Comparison of ENCODE assay signal across 8 cellular contexts in genomic region chr2:181683518-181684453, GRCh38. TPM values are rescaled to one million over a fixed set of nuclear protein-coding genes. Genes with fewer than 3 reads are reported as not detected.
DNase-seq lines count a peak whose midpoint lies in the region; ATAC-seq, FAIRE-seq and TF ChIP-seq lines count a peak whose summit lies in the region.

No MANE protein-coding gene starts in this region.

- TF ChIP-seq CTCF in mammary epithelial cell (conservative IDR thresholded peaks at IDR 0.05 in 1 of 2, IDR thresholded peaks at IDR 0.05 in 1 of 2; ENCODE audit: extremely low read depth in 1 of 2, insufficient read depth in 1 of 2, low read depth in 1 of 2, low read length in 2 of 2) (no peak), neural cell (IDR thresholded peaks at IDR 0.05; ENCODE audit: poor library complexity, severe bottlenecking) (no peak)

- no peaks in the 10 kb centered on the region for H3F3A ChIP-seq in neural cell (ENCODE audit: insufficient read depth, low read length, poor library complexity, severe bottlenecking)

- no peak overlapping the region for H3K9ac ChIP-seq in mammary epithelial cell (ENCODE audit: insufficient read depth, low read length)
- peak overlapping the region; percentile 24 for H3K9ac ChIP-seq in neural cell (ENCODE audit: low read length)

- peak; percentile 64 for DNase-seq in DMS53 treated with DMSO at 0.1 percent for 48 hours (lab: John Stamatoyannopoulos, UW; ENCODE audit: unreplicated experiment)
- peak; percentile 66 for DNase-seq in MG63
- peak; percentile 32 for DNase-seq in mammary epithelial cell
- DNase-seq in GF-D8 (lab: John Stamatoyannopoulos, UW): no peak
- no peak for DNase-seq in HUDEP-2 (lab: John Stamatoyannopoulos, UW; ENCODE audit: unreplicated experiment in 76 of 76)
- no peak for DNase-seq in GM12892 (ENCODE audit: insufficient read length)

- in situ Hi-C loops in mammary epithelial cell (cut with MboI; ENCODE audit: low sequenced_read_pairs in 2 of 2): no loop called here

- H3K4me3 ChIP-seq in MG63 (0 out of 2 replicates have a peak overlapping the region, but pooled peaks have one; percentile 15), mammary epithelial cell (replicated peaks in 1 of 3; ENCODE audit: insufficient read depth in 1 of 3, low read depth in 2 of 3, low read length in 3 of 3) (no peak overlapping the region), neural cell (ENCODE audit: low read length) (peak overlapping the region; percentile 58)

- CTCF ChIA-PET in mammary epithelial cell (lab: Charles Lee; ENCODE audit: low non-redundant PET): no interaction called here

- no peaks in the 10 kb centered on the region for H3K9me2 ChIP-seq in neural cell (ENCODE audit: insufficient read depth, low read length)

- no peak for TF ChIP-seq RAD21 in neural cell (conservative IDR thresholded peaks at IDR 0.05)

- H3K27me3 ChIP-seq in MG63: peaks cover 43% of the 10 kb centered on the region
- peaks cover 61% of the 10 kb centered on the region for H3K27me3 ChIP-seq in mammary epithelial cell (ENCODE audit: insufficient read depth, low read length)
- peaks cover 97% of the 10 kb centered on the region for H3K27me3 ChIP-seq in neural cell (ENCODE audit: insufficient read depth, low read depth, low read length)

- H2AFZ ChIP-seq in mammary epithelial cell (ENCODE audit: low read depth, low read length): no peak overlapping the region
- H2AFZ ChIP-seq in neural cell (ENCODE audit: low read depth, low read length): no peak overlapping the region

- TF ChIP-seq POLR2A in GM12892 (IDR thresholded peaks at IDR 0.05; ENCODE audit: low read depth, low read length): no peak

- H4K20me1 ChIP-seq in mammary epithelial cell (ENCODE audit: insufficient read depth, low read length): no peaks in the 10 kb centered on the region
- no peaks in the 10 kb centered on the region for H4K20me1 ChIP-seq in neural cell (ENCODE audit: insufficient read depth)

- H3K79me2 ChIP-seq in mammary epithelial cell (ENCODE audit: insufficient read depth, low read length) (no peaks in the 10 kb centered on the region), neural cell (replicated peaks; ENCODE audit: insufficient read depth, low read length) (no peaks in the 10 kb centered on the region)

- BruUV-seq in mammary epithelial cell (replicated peaks; lab: Mats Ljungman, UMichigan): no TSS peak

- H3K27ac ChIP-seq in mammary epithelial cell (ENCODE audit: insufficient read depth, low read depth, low read length) (no peak overlapping the region), neural cell (ENCODE audit: low read length) (no peak overlapping the region)

- TF ChIP-seq EP300 in neural cell (conservative IDR thresholded peaks at IDR 0.05; ENCODE audit: poor library complexity, severe bottlenecking): no peak

- peaks cover 4% of the 10 kb centered on the region for H3K4me1 ChIP-seq in mammary epithelial cell (ENCODE audit: insufficient read depth, low read length)

- intact Hi-C loops in mammary epithelial cell (cut with micrococcal nuclease): no loop called here

- no peak for ATAC-seq in GM18520 (IDR thresholded peaks at IDR 0.05; ENCODE audit: unreplicated experiment)

- H3K36me3 ChIP-seq in MG63 (no peaks in the 10 kb centered on the region), mammary epithelial cell (ENCODE audit: insufficient read depth, low read length) (no peaks in the 10 kb centered on the region), neural cell (ENCODE audit: insufficient read depth, low read length) (no peaks in the 10 kb centered on the region)

- dilution Hi-C loops in mammary epithelial cell (cut with HindIII; ENCODE audit: low sequenced_read_pairs): loop anchor here (25.0 kb wide), 1 partner anchor 121 kb away; no protein-coding TSS in a partner anchor

- peak overlapping the region; percentile 19 for H3K4me2 ChIP-seq in mammary epithelial cell (ENCODE audit: insufficient read depth, low read depth, low read length)
- H3K4me2 ChIP-seq in neural cell (ENCODE audit: low read length): no peak overlapping the region

- H3K9me3 ChIP-seq in MG63 (no peaks in the 10 kb centered on the region), mammary epithelial cell (replicated peaks; ENCODE audit: insufficient read depth, low read length) (no peaks in the 10 kb centered on the region), neural cell (ENCODE audit: low read length) (peaks cover 19% of the 10 kb centered on the region)

- no peak for FAIRE-seq in GM12892 (lab: Jason Lieb, UNC)

- WGBS in mammary epithelial cell (ENCODE audit: low coverage, missing lambda C conversion rate): 0% methylated on average over 4 of the region's 85 CpGs

TF ChIP-seq in neural cell, 6 proteins besides CTCF, POLR2A, EP300 and RAD21:
- peak; percentile 21 for TF ChIP-seq EZH2 (IDR thresholded peaks at IDR 0.05; ENCODE audit: borderline replicate concordance, insufficient read depth, low read length, poor library complexity, severe bottlenecking)
- TF ChIP-seq MXI1 (conservative IDR thresholded peaks at IDR 0.05; ENCODE audit: poor library complexity, severe bottlenecking): no peak

RNA-seq across cellular contexts. Expression of gene NEUROD1, which starts 3.5 kb away (rescaled TPM):
- total RNA-seq in MG63 (2014; rRNA removed; shearing (Covaris generic); ENCODE audit: low replicate concordance): not detected in 2 replicates
- not detected for total RNA-seq in mammary epithelial cell
- polyA plus RNA-seq in mammary epithelial cell: not detected
- polyA minus RNA-seq in mammary epithelial cell: not detected
- not detected in 2 replicates for polyA plus RNA-seq in neural cell
- 0.23 TPM in 1 of 2 replicates, not detected in the other for polyA minus RNA-seq in neural cell
- not detected for polyA plus RNA-seq in GM12892 (2012; ENCODE audit: missing spikeins)

RNA-seq across cellular contexts. Expression of gene CERKL, which starts 26.9 kb away (rescaled TPM):
- total RNA-seq in MG63 (2014; rRNA removed; shearing (Covaris generic); ENCODE audit: low replicate concordance): not detected in 2 replicates
- 1 to 10 TPM in 1 of 2 donors, not detected in 1; 2.0 TPM for total RNA-seq in mammary epithelial cell
- polyA plus RNA-seq in mammary epithelial cell (0.06 TPM), neural cell (not detected in 2 replicates)
- polyA minus RNA-seq in mammary epithelial cell (not detected), neural cell (0.49 TPM in 1 of 2 replicates, not detected in the other)
- 8.4 TPM for polyA plus RNA-seq in GM12892 (2012; ENCODE audit: missing spikeins)

Comparison
In these comparisons a context has a peak if more than half of its experiments do, and no peak if none do; other contexts are left out.
1. DNase-seq: peak in DMS53 treated with DMSO at 0.1 percent for 48 hours (single experiment), MG63 (single experiment) and mammary epithelial cell (single experiment); none in GF-D8 (single experiment), HUDEP-2 (0 of 76) and GM12892 (single experiment).
2. H3K4me3 ChIP-seq: peak in MG63 (single experiment) and neural cell (single experiment); none in mammary epithelial cell (0 of 3).